18 cellular contexts compared by ENCODE assay signal in genomic region chr18:51330148-51330547, GRCh38.
DNase-seq lines count a peak whose midpoint lies in the region; ATAC-seq lines count a peak whose summit lies in the region.
"Had no signal": no experiment of that assay in that cellular context is flagged by ENCODE, and none has a peak within 500 bp of the region (broad histone marks: within the 10 kb centered on the region; RNA-seq: fewer than 3 reads in every experiment).

No MANE protein-coding gene starts in this region.

- DNase-seq in COR-L47 (lab: John Stamatoyannopoulos, UW): peak; percentile 50
- peak; percentile 62 for DNase-seq in NCI-H226
- DNase-seq in astrocyte of the hippocampus (ENCODE audit: low read depth, low spot score): peak; percentile 19
- DNase-seq in kidney tubule cell (ENCODE audit: low spot score): peak; percentile 58
- no peak for DNase-seq in stimulated activated naive CD4-positive, alpha-beta T cell treated with Interleukin-2 at 50 U/mL for 16 hours (lab: John Stamatoyannopoulos, UW)
- DNase-seq: activated CD4-positive, alpha-beta T cell treated with anti-CD3 and anti-CD28 coated beads for 48 hours; anterior cingulate cortex; C1 segment of cervical spinal cord; effector memory CD4-positive, alpha-beta T cell; kidney glomerular epithelial cell; naive B cell; NCI-H1092 treated with DMSO at 0.1 percent for 48 hours; NCI-H2081 treated with DMSO at 0.1 percent for 48 hours; Right ventricle myocardium superior; stimulated activated CD4-positive, alpha-beta T cell treated with anti-CD3 and anti-CD28 coated beads, Interleukin-12 subunit alpha, Interleukin-12 subunit beta, amount 100 ng/mL, for 4 hours had no signal

- ATAC-seq in GM19328 (IDR thresholded peaks at IDR 0.05; ENCODE audit: unreplicated experiment) (no peak), GM21447 (IDR thresholded peaks at IDR 0.05; ENCODE audit: unreplicated experiment) (no peak), HG02642 (IDR thresholded peaks at IDR 0.05; ENCODE audit: poor library complexity, unreplicated experiment) (no peak)
